In genomic region chr4:189983916-189984526, GRCh38 we compare ENCODE assay signal across 14 cellular contexts. TPM values are rescaled to one million over a fixed set of nuclear protein-coding genes. Genes with fewer than 3 reads are reported as not detected.
"Had no signal": no experiment of that assay in that cellular context is flagged by ENCODE, and none has a peak within 500 bp of the region (broad histone marks: within the 10 kb centered on the region; RNA-seq: fewer than 3 reads in every experiment).

No MANE protein-coding gene starts in this region.

RNA-seq across cellular contexts. Expression of gene FRG2, which starts 43.0 kb away (rescaled TPM):
- total RNA-seq: stomach, subcutaneous adipose tissue, suprapubic skin, temporal lobe, thoracic aorta, thyroid gland, tibial nerve, transverse colon, upper lobe of left lung, upper lobe of right lung, ureter, urinary bladder, uterus, vagina had no signal
